9 cellular contexts compared by ENCODE assay signal in genomic region chr17:47905221-47905733, GRCh38. TPM values are rescaled to one million over a fixed set of nuclear protein-coding genes. Genes with fewer than 3 reads are reported as not detected.
DNase-seq lines count a peak whose midpoint lies in the region; ATAC-seq, FAIRE-seq and TF ChIP-seq lines count a peak whose summit lies in the region.
"Had no signal": no experiment of that assay in that cellular context is flagged by ENCODE, and none has a peak within 500 bp of the region (broad histone marks: within the 10 kb centered on the region; RNA-seq: fewer than 3 reads in every experiment).

No MANE protein-coding gene starts in this region.

- H3K27me3 ChIP-seq in HepG2 (ENCODE audit: control insufficient read depth in 1 of 2, insufficient read depth in 2 of 2, low read length in 2 of 2): no peaks in the 10 kb centered on the region

- peak; percentile 42; the same call in 2 of the 3 replicates for ATAC-seq in HepG2
- no peak for ATAC-seq in stimulated activated effector memory CD8-positive, alpha-beta T cell treated with anti-CD3 and anti-CD28 coated beads, Interleukin-12 subunit alpha, Interleukin-12 subunit beta, amount 100 ng/mL, for 72 hours
- no peak for ATAC-seq in HG03039 (IDR thresholded peaks at IDR 0.05; ENCODE audit: unreplicated experiment)

- no peaks in the 10 kb centered on the region; a peak in 1 of 5 replicates for H3K36me3 ChIP-seq in HepG2 (replicated peaks in 1 of 2; ENCODE audit: control insufficient read depth in 1 of 2, insufficient read depth in 2 of 2, low read length in 2 of 2)

- TF ChIP-seq CTCF in coronary artery (IDR thresholded peaks at IDR 0.05) (no peak), HepG2 (CRISPR knock-in tag; IDR thresholded peaks at IDR 0.05) (no peak)

- no TSS peak for BruUV-seq in HepG2 (replicated peaks; lab: Mats Ljungman, UMichigan)

- H2AFZ ChIP-seq in HepG2 (ENCODE audit: low read length): no peak overlapping the region

- H3K4me3 ChIP-seq in coronary artery: peak overlapping the region; percentile 46
- H3K4me3 ChIP-seq in HepG2 (replicated peaks in 1 of 3; ENCODE audit: insufficient read depth in 1 of 3, low read depth in 2 of 3, low read length in 3 of 3): no peak overlapping the region

- H3K36me3 Mint-ChIP-seq in stimulated activated effector memory CD8-positive, alpha-beta T cell treated with anti-CD3 and anti-CD28 coated beads, Interleukin-12 subunit alpha, Interleukin-12 subunit beta, amount 100 ng/mL, for 72 hours: peaks cover 30% of the 10 kb centered on the region
- H3K36me3 Mint-ChIP-seq in activated CD4-positive, alpha-beta T cell treated with anti-CD3 and anti-CD28 coated beads, Interleukin-2, amount 10 ng/mL, durations not matched to agents 7 days and 5 days (ENCODE audit: low read depth): peaks cover 29% of the 10 kb centered on the region

- H3K4me1 Mint-ChIP-seq in stimulated activated effector memory CD8-positive, alpha-beta T cell treated with anti-CD3 and anti-CD28 coated beads, Interleukin-12 subunit alpha, Interleukin-12 subunit beta, amount 100 ng/mL, for 72 hours: peaks cover 44% of the 10 kb centered on the region
- H3K4me1 Mint-ChIP-seq in activated CD4-positive, alpha-beta T cell treated with anti-CD3 and anti-CD28 coated beads, Interleukin-2, amount 10 ng/mL, durations not matched to agents 7 days and 5 days: peaks cover 20% of the 10 kb centered on the region

- H3K9me3 Mint-ChIP-seq in stimulated activated effector memory CD8-positive, alpha-beta T cell treated with anti-CD3 and anti-CD28 coated beads, Interleukin-12 subunit alpha, Interleukin-12 subunit beta, amount 100 ng/mL, for 72 hours: no peaks in the 10 kb centered on the region
- H3K9me3 Mint-ChIP-seq in activated CD4-positive, alpha-beta T cell treated with anti-CD3 and anti-CD28 coated beads, Interleukin-2, amount 10 ng/mL, durations not matched to agents 7 days and 5 days: no peaks in the 10 kb centered on the region

- no peak overlapping the region for H3K4me2 ChIP-seq in HepG2 (ENCODE audit: low read depth, low read length)

- TF ChIP-seq EP300 in HepG2 (IDR thresholded peaks at IDR 0.05; ENCODE audit: low read depth in 2 of 2, low read length in 2 of 2) (no peak), HepG2 (CRISPR knock-in tag; IDR thresholded peaks at IDR 0.05; ENCODE audit: borderline replicate concordance) (no peak)

- intact Hi-C loops in HepG2 (cut with micrococcal nuclease; ENCODE audit: unreplicated experiment): no loop called here

- no peak for FAIRE-seq in HepG2 (lab: Jason Lieb, UNC)
- FAIRE-seq: TTC549 had no signal

- TF ChIP-seq POLR2A in HepG2 (IDR thresholded peaks at IDR 0.05; ENCODE audit: insufficient read depth in 1 of 2, low read depth in 2 of 2, low read length in 2 of 2): no peak

- in situ Hi-C loops in HepG2 (cut with HindIII; ENCODE audit: extremely low pct_ligation_motif_present, low pct_unique_long_range_greater_than_20kb): no loop called here

- H3K4me3 Mint-ChIP-seq in stimulated activated effector memory CD8-positive, alpha-beta T cell treated with anti-CD3 and anti-CD28 coated beads, Interleukin-12 subunit alpha, Interleukin-12 subunit beta, amount 100 ng/mL, for 72 hours: no peak overlapping the region
- H3K4me3 Mint-ChIP-seq in activated CD4-positive, alpha-beta T cell treated with anti-CD3 and anti-CD28 coated beads, Interleukin-2, amount 10 ng/mL, durations not matched to agents 7 days and 5 days: no peak overlapping the region

- CTCF ChIA-PET in HepG2 (lab: Yijun Ruan, JAX; ENCODE audit: low intra/inter-chr PET ratio, low total read pairs): no interaction called here
- CTCF ChIA-PET in activated CD4-positive, alpha-beta T cell treated with anti-CD3 and anti-CD28 coated beads, Interleukin-2, amount 10 ng/mL, durations not matched to agents 7 days and 5 days (lab: Charles Lee): interaction anchor here (1.1 to 2.7 kb wide), 5 partner anchors 10 to 64 kb away, joined by 3 to 8 read pairs (median 7); partner anchors contain the start of genes SCRN2 and SP2

- no peak for TF ChIP-seq RAD21 in HepG2 (CRISPR knock-in tag; IDR thresholded peaks at IDR 0.05)

- no peaks in the 10 kb centered on the region for H3K27me3 Mint-ChIP-seq in activated CD4-positive, alpha-beta T cell treated with anti-CD3 and anti-CD28 coated beads, Interleukin-2, amount 10 ng/mL, durations not matched to agents 7 days and 5 days

- WGBS in HepG2 (ENCODE audit: low lambda C conversion rate): 65% methylated on average over 8 of the region's 8 CpGs

- H3K4me1 ChIP-seq in HepG2 (ENCODE audit: insufficient read depth, low read length): peaks cover 43% of the 10 kb centered on the region

- no peaks in the 10 kb centered on the region for H3K79me2 ChIP-seq in HepG2 (ENCODE audit: insufficient read depth, low read length)

- DNase-seq in M059J (ENCODE audit: low read depth): peak; percentile 79
- peak; percentile 87 for DNase-seq in coronary artery (ENCODE audit: low spot score)
- peak; percentile 52 for DNase-seq in HepG2 (ENCODE audit: low spot score)
- DNase-seq in stimulated activated effector memory CD8-positive, alpha-beta T cell treated with anti-CD3 and anti-CD28 coated beads, Interleukin-12 subunit alpha, Interleukin-12 subunit beta, amount 100 ng/mL, for 72 hours (ENCODE audit: low spot score in 2 of 2): no peak
- DNase-seq in stimulated activated CD4-positive, alpha-beta T cell treated with anti-CD3 and anti-CD28 coated beads, Interleukin-12 subunit alpha, Interleukin-12 subunit beta, amount 100 ng/mL, for 4 hours: no peak
- no peak for DNase-seq in stimulated activated CD4-positive, alpha-beta T cell treated with anti-CD3 and anti-CD28 coated beads, Interleukin-4, amount 100 ng/mL, for 24 hours
- no peak for DNase-seq in activated CD4-positive, alpha-beta T cell treated with anti-CD3 and anti-CD28 coated beads, Interleukin-2, amount 10 ng/mL, durations not matched to agents 7 days and 5 days

- H4K20me1 ChIP-seq in HepG2 (ENCODE audit: insufficient read depth, low read length): no peaks in the 10 kb centered on the region

- H3K27ac ChIP-seq in coronary artery (peak overlapping the region; percentile 76 to 95), HepG2 (ENCODE audit: extremely low read length, insufficient read depth, low read length) (peak overlapping the region; percentile 34)

- H3K9me3 ChIP-seq in HepG2 (ENCODE audit: low read length): no peaks in the 10 kb centered on the region

- peak overlapping the region; percentile 2 for H3K27ac Mint-ChIP-seq in stimulated activated effector memory CD8-positive, alpha-beta T cell treated with anti-CD3 and anti-CD28 coated beads, Interleukin-12 subunit alpha, Interleukin-12 subunit beta, amount 100 ng/mL, for 72 hours
- no peak overlapping the region for H3K27ac Mint-ChIP-seq in activated CD4-positive, alpha-beta T cell treated with anti-CD3 and anti-CD28 coated beads, Interleukin-2, amount 10 ng/mL, durations not matched to agents 7 days and 5 days

- no peak overlapping the region for H3K9ac ChIP-seq in HepG2 (ENCODE audit: insufficient read depth, low read depth, low read length)

- POLR2A ChIA-PET in HepG2 (lab: Yijun Ruan, JAX): interaction anchor here (0.7 to 3.9 kb wide), 3 partner anchors 9 to 65 kb away, joined by 3 to 37 read pairs (median 4); partner anchors contain the start of genes CDK5RAP3 and SP2
- POLR2A ChIA-PET in activated CD4-positive, alpha-beta T cell treated with anti-CD3 and anti-CD28 coated beads, Interleukin-2, amount 10 ng/mL, durations not matched to agents 7 days and 5 days (lab: Charles Lee): no interaction called here

RNA-seq across cellular contexts. Expression of gene SP2, which starts 9.2 kb away (rescaled TPM):
- 1.6 and 3.8 TPM in 2 replicates for total RNA-seq in M059J (2014; rRNA removed; shearing (Covaris generic))
- 1.4 and 1.5 TPM in 2 replicates for total RNA-seq in HepG2 (2016; rRNA removed; fragmentation: Illumina TruSeq; extraction: Trizol)
- 0.44 and 0.71 TPM in 2 replicates for total RNA-seq in HepG2 (2016; cell fraction: cytosol; rRNA removed; fragmentation: Illumina TruSeq; extraction: Trizol; ENCODE audit: low read depth)
- 1.1 and 1.3 TPM in 2 replicates for total RNA-seq in HepG2 (2016; cell fraction: insoluble cytoplasmic fraction; rRNA removed; fragmentation: Illumina TruSeq; extraction: Trizol)
- total RNA-seq in HepG2 (2016; cell fraction: membrane; rRNA removed; fragmentation: Illumina TruSeq; extraction: Trizol): 2.2 and 2.7 TPM in 2 replicates
- 1.6 and 2.4 TPM in 2 replicates for total RNA-seq in HepG2 (2016; cell fraction: nucleus; rRNA removed; fragmentation: Illumina TruSeq; extraction: Trizol)
- 4.2 and 4.8 TPM in 2 replicates for polyA plus RNA-seq in HepG2 (2011; rRNA removed)
- 1.9 and 2.3 TPM in 2 replicates for polyA plus RNA-seq in HepG2 (2011; cell fraction: cytosol; rRNA removed)
- polyA plus RNA-seq in HepG2 (2011; cell fraction: nucleus; rRNA removed): 13.9 and 14.8 TPM in 2 replicates
- 10.5 and 11.9 TPM in 2 replicates for polyA plus RNA-seq in HepG2 (2012)
- 1.5 and 1.9 TPM in 2 replicates for polyA plus RNA-seq in HepG2 (2016; cell fraction: cytosol; fragmentation: Illumina TruSeq; extraction: Trizol; ENCODE audit: low read depth)
- polyA plus RNA-seq in HepG2 (2016; cell fraction: insoluble cytoplasmic fraction; fragmentation: Illumina TruSeq; extraction: Trizol; ENCODE audit: low read depth): 6.9 and 11.6 TPM in 2 replicates
- polyA plus RNA-seq in HepG2 (2016; cell fraction: membrane; fragmentation: Illumina TruSeq; extraction: Trizol; ENCODE audit: low read depth): 4.2 and 5.0 TPM in 2 replicates
- polyA plus RNA-seq in HepG2 (2016; cell fraction: nucleus; fragmentation: Illumina TruSeq; extraction: Trizol; ENCODE audit: insufficient read depth, low read depth): 12.2 and 15.0 TPM in 2 replicates
- polyA minus RNA-seq in HepG2 (2011; rRNA and poly(A)+ RNA removed; ENCODE audit: low replicate concordance): 4.3 and 7.9 TPM in 2 replicates
- polyA minus RNA-seq in HepG2 (2011; cell fraction: cytosol; rRNA and poly(A)+ RNA removed): 2.9 and 5.7 TPM in 2 replicates
- polyA minus RNA-seq in HepG2 (2011; cell fraction: nucleus; rRNA and poly(A)+ RNA removed): 3.1 and 3.5 TPM in 2 replicates
- 10 to 100 TPM; 27.6 to 33.8 TPM for total RNA-seq in activated CD4-positive, alpha-beta T cell treated with anti-CD3 and anti-CD28 coated beads, Interleukin-2, amount 10 ng/mL, durations not matched to agents 7 days and 5 days

RNA-seq across cellular contexts. Expression of gene PNPO, which starts 36.1 kb away (rescaled TPM):
- 40.1 and 54.2 TPM in 2 replicates for total RNA-seq in M059J (2014; rRNA removed; shearing (Covaris generic))
- total RNA-seq in HepG2 (2016; rRNA removed; fragmentation: Illumina TruSeq; extraction: Trizol): 63.3 and 110 TPM in 2 replicates
- total RNA-seq in HepG2 (2016; cell fraction: cytosol; rRNA removed; fragmentation: Illumina TruSeq; extraction: Trizol; ENCODE audit: low read depth): 8.6 and 9.4 TPM in 2 replicates
- total RNA-seq in HepG2 (2016; cell fraction: insoluble cytoplasmic fraction; rRNA removed; fragmentation: Illumina TruSeq; extraction: Trizol): 66.0 and 103 TPM in 2 replicates
- 30.0 and 31.1 TPM in 2 replicates for total RNA-seq in HepG2 (2016; cell fraction: membrane; rRNA removed; fragmentation: Illumina TruSeq; extraction: Trizol)
- 31.0 and 31.3 TPM in 2 replicates for total RNA-seq in HepG2 (2016; cell fraction: nucleus; rRNA removed; fragmentation: Illumina TruSeq; extraction: Trizol)
- polyA plus RNA-seq in HepG2 (2011; rRNA removed): 47.9 and 48.1 TPM in 2 replicates
- 42.3 and 49.3 TPM in 2 replicates for polyA plus RNA-seq in HepG2 (2011; cell fraction: cytosol; rRNA removed)
- 24.7 and 35.1 TPM in 2 replicates for polyA plus RNA-seq in HepG2 (2011; cell fraction: nucleus; rRNA removed)
- polyA plus RNA-seq in HepG2 (2012): 19.7 and 25.0 TPM in 2 replicates
- 4.4 and 5.2 TPM in 2 replicates for polyA plus RNA-seq in HepG2 (2016; cell fraction: cytosol; fragmentation: Illumina TruSeq; extraction: Trizol; ENCODE audit: low read depth)
- 60.3 and 63.0 TPM in 2 replicates for polyA plus RNA-seq in HepG2 (2016; cell fraction: insoluble cytoplasmic fraction; fragmentation: Illumina TruSeq; extraction: Trizol; ENCODE audit: low read depth)
- 18.9 and 19.7 TPM in 2 replicates for polyA plus RNA-seq in HepG2 (2016; cell fraction: membrane; fragmentation: Illumina TruSeq; extraction: Trizol; ENCODE audit: low read depth)
- polyA plus RNA-seq in HepG2 (2016; cell fraction: nucleus; fragmentation: Illumina TruSeq; extraction: Trizol; ENCODE audit: insufficient read depth, low read depth): 38.2 and 38.8 TPM in 2 replicates
- polyA minus RNA-seq in HepG2 (2011; rRNA and poly(A)+ RNA removed; ENCODE audit: low replicate concordance): 64.3 and 90.4 TPM in 2 replicates
- 33.1 and 41.3 TPM in 2 replicates for polyA minus RNA-seq in HepG2 (2011; cell fraction: cytosol; rRNA and poly(A)+ RNA removed)
- 24.2 and 35.4 TPM in 2 replicates for polyA minus RNA-seq in HepG2 (2011; cell fraction: nucleus; rRNA and poly(A)+ RNA removed)
- total RNA-seq in activated CD4-positive, alpha-beta T cell treated with anti-CD3 and anti-CD28 coated beads, Interleukin-2, amount 10 ng/mL, durations not matched to agents 7 days and 5 days: 10 to 100 TPM; 30.9 to 36.5 TPM

RNA-seq across cellular contexts. Expression of gene PRR15L, which starts 52.4 kb away (rescaled TPM):
- total RNA-seq in M059J (2014; rRNA removed; shearing (Covaris generic)): not detected in 2 replicates
- total RNA-seq in HepG2 (2016; rRNA removed; fragmentation: Illumina TruSeq; extraction: Trizol): 2.0 and 2.4 TPM in 2 replicates
- total RNA-seq in HepG2 (2016; cell fraction: cytosol; rRNA removed; fragmentation: Illumina TruSeq; extraction: Trizol; ENCODE audit: low read depth): 0.40 and 0.62 TPM in 2 replicates
- 1.9 and 2.5 TPM in 2 replicates for total RNA-seq in HepG2 (2016; cell fraction: insoluble cytoplasmic fraction; rRNA removed; fragmentation: Illumina TruSeq; extraction: Trizol)
- 0.93 and 1.0 TPM in 2 replicates for total RNA-seq in HepG2 (2016; cell fraction: membrane; rRNA removed; fragmentation: Illumina TruSeq; extraction: Trizol)
- 0.65 and 0.88 TPM in 2 replicates for total RNA-seq in HepG2 (2016; cell fraction: nucleus; rRNA removed; fragmentation: Illumina TruSeq; extraction: Trizol)
- 0.44 and 0.47 TPM in 2 replicates for polyA plus RNA-seq in HepG2 (2011; rRNA removed)
- 0.64 and 0.77 TPM in 2 replicates for polyA plus RNA-seq in HepG2 (2011; cell fraction: cytosol; rRNA removed)
- 0.37 and 0.81 TPM in 2 replicates for polyA plus RNA-seq in HepG2 (2011; cell fraction: nucleus; rRNA removed)
- polyA plus RNA-seq in HepG2 (2012): 0.49 and 0.95 TPM in 2 replicates
- polyA plus RNA-seq in HepG2 (2016; cell fraction: cytosol; fragmentation: Illumina TruSeq; extraction: Trizol; ENCODE audit: low read depth): 0.11 and 0.28 TPM in 2 replicates
- polyA plus RNA-seq in HepG2 (2016; cell fraction: insoluble cytoplasmic fraction; fragmentation: Illumina TruSeq; extraction: Trizol; ENCODE audit: low read depth): 2.2 TPM in 2 replicates
- 0.43 and 0.52 TPM in 2 replicates for polyA plus RNA-seq in HepG2 (2016; cell fraction: membrane; fragmentation: Illumina TruSeq; extraction: Trizol; ENCODE audit: low read depth)
- 1.1 and 1.2 TPM in 2 replicates for polyA plus RNA-seq in HepG2 (2016; cell fraction: nucleus; fragmentation: Illumina TruSeq; extraction: Trizol; ENCODE audit: insufficient read depth, low read depth)
- 1.4 TPM in 1 of 2 replicates, not detected in the other for polyA minus RNA-seq in HepG2 (2011; rRNA and poly(A)+ RNA removed; ENCODE audit: low replicate concordance)
- polyA minus RNA-seq in HepG2 (2011; cell fraction: cytosol; rRNA and poly(A)+ RNA removed): 0.40 and 0.44 TPM in 2 replicates
- polyA minus RNA-seq in HepG2 (2011; cell fraction: nucleus; rRNA and poly(A)+ RNA removed): 0.62 TPM in 1 of 2 replicates, not detected in the other
- not detected for total RNA-seq in activated CD4-positive, alpha-beta T cell treated with anti-CD3 and anti-CD28 coated beads, Interleukin-2, amount 10 ng/mL, durations not matched to agents 7 days and 5 days

RNA-seq across cellular contexts. Expression of gene SP6, which starts 54.3 kb away (rescaled TPM):
- total RNA-seq in M059J (2014; rRNA removed; shearing (Covaris generic)): 0.79 and 1.5 TPM in 2 replicates
- 0.07 TPM in 1 of 2 replicates, not detected in the other for total RNA-seq in HepG2 (2016; rRNA removed; fragmentation: Illumina TruSeq; extraction: Trizol)
- not detected in 2 replicates for total RNA-seq in HepG2 (2016; cell fraction: cytosol; rRNA removed; fragmentation: Illumina TruSeq; extraction: Trizol; ENCODE audit: low read depth)
- 0.04 TPM in 1 of 2 replicates, not detected in the other for total RNA-seq in HepG2 (2016; cell fraction: insoluble cytoplasmic fraction; rRNA removed; fragmentation: Illumina TruSeq; extraction: Trizol)
- 0.03 and 0.10 TPM in 2 replicates for total RNA-seq in HepG2 (2016; cell fraction: membrane; rRNA removed; fragmentation: Illumina TruSeq; extraction: Trizol)
- not detected in 2 replicates for total RNA-seq in HepG2 (2016; cell fraction: nucleus; rRNA removed; fragmentation: Illumina TruSeq; extraction: Trizol)
- polyA plus RNA-seq in HepG2 (2011; rRNA removed): 0.07 and 0.09 TPM in 2 replicates
- 0.05 and 0.07 TPM in 2 replicates for polyA plus RNA-seq in HepG2 (2011; cell fraction: cytosol; rRNA removed)
- 0.19 and 0.28 TPM in 2 replicates for polyA plus RNA-seq in HepG2 (2011; cell fraction: nucleus; rRNA removed)
- 0.09 TPM in 2 replicates for polyA plus RNA-seq in HepG2 (2012)
- polyA plus RNA-seq in HepG2 (2016; cell fraction: cytosol; fragmentation: Illumina TruSeq; extraction: Trizol; ENCODE audit: low read depth): not detected in 2 replicates
- 0.09 TPM in 1 of 2 replicates, not detected in the other for polyA plus RNA-seq in HepG2 (2016; cell fraction: insoluble cytoplasmic fraction; fragmentation: Illumina TruSeq; extraction: Trizol; ENCODE audit: low read depth)
- not detected in 2 replicates for polyA plus RNA-seq in HepG2 (2016; cell fraction: membrane; fragmentation: Illumina TruSeq; extraction: Trizol; ENCODE audit: low read depth)
- 0.15 and 0.19 TPM in 2 replicates for polyA plus RNA-seq in HepG2 (2016; cell fraction: nucleus; fragmentation: Illumina TruSeq; extraction: Trizol; ENCODE audit: insufficient read depth, low read depth)
- 0.04 and 0.05 TPM in 2 replicates for polyA minus RNA-seq in HepG2 (2011; rRNA and poly(A)+ RNA removed; ENCODE audit: low replicate concordance)
- polyA minus RNA-seq in HepG2 (2011; cell fraction: cytosol; rRNA and poly(A)+ RNA removed): not detected in 2 replicates
- not detected in 2 replicates for polyA minus RNA-seq in HepG2 (2011; cell fraction: nucleus; rRNA and poly(A)+ RNA removed)
- total RNA-seq in activated CD4-positive, alpha-beta T cell treated with anti-CD3 and anti-CD28 coated beads, Interleukin-2, amount 10 ng/mL, durations not matched to agents 7 days and 5 days: not detected

Comparison
In these comparisons a context has a peak if more than half of its experiments do, and no peak if none do; other contexts are left out.
1. DNase-seq: peak in M059J (single experiment), coronary artery (single experiment) and HepG2 (single experiment); none in stimulated activated effector memory CD8-positive, alpha-beta T cell treated with anti-CD3 and anti-CD28 coated beads, Interleukin-12 subunit alpha, Interleukin-12 subunit beta, amount 100 ng/mL, for 72 hours (0 of 2), stimulated activated CD4-positive, alpha-beta T cell treated with anti-CD3 and anti-CD28 coated beads, Interleukin-12 subunit alpha, Interleukin-12 subunit beta, amount 100 ng/mL, for 4 hours (single experiment), stimulated activated CD4-positive, alpha-beta T cell treated with anti-CD3 and anti-CD28 coated beads, Interleukin-4, amount 100 ng/mL, for 24 hours (single experiment) and activated CD4-positive, alpha-beta T cell treated with anti-CD3 and anti-CD28 coated beads, Interleukin-2, amount 10 ng/mL, durations not matched to agents 7 days and 5 days (single experiment).